Comparison of ENCODE assay signal across 12 cellular contexts in genomic region chr6:28884423-28885148, GRCh38. TPM values are rescaled to one million over a fixed set of nuclear protein-coding genes. Genes with fewer than 3 reads are reported as not detected.
DNase-seq lines count a peak whose midpoint lies in the region; ATAC-seq lines count a peak whose summit lies in the region.
"Had no signal": no experiment of that assay in that cellular context is flagged by ENCODE, and none has a peak within 500 bp of the region (broad histone marks: within the 10 kb centered on the region; RNA-seq: fewer than 3 reads in every experiment).

No MANE protein-coding gene starts in this region.

- H3K4me1 Mint-ChIP-seq in naive B cell, result peaks cover 14 to 22% (median 20%) of the 10 kb centered on the region in 3 donors

- H3K27me3 Mint-ChIP-seq in naive B cell, result peaks cover 15 to 37% (median 36%) of the 10 kb centered on the region in 3 donors

- H3K27ac Mint-ChIP-seq in naive B cell, result no peak overlapping the region

- ATAC-seq in naive B cell (ENCODE audit: low read depth in 2 of 2) (peak; percentile 41 to 53), HG02981 (IDR thresholded peaks at IDR 0.05; ENCODE audit: unreplicated experiment) (no peak)
- ATAC-seq: PC-3 had no signal

- H3K9ac ChIP-seq in BLaER1 treated with 17β-estradiol and CSF1 and Interleukin-3, amounts not matched to agents 10 nM and 100 nM, result peak overlapping the region in 8 of 11 experiments; percentile 2 to 57 (median 41); a peak in 12 of 22 replicates

- DNase-seq in NOMO-1 treated with DMSO at 0.1 percent for 48 hours (lab: John Stamatoyannopoulos, UW; ENCODE audit: unreplicated experiment) (peak; percentile 66), activated T-cell treated with anti-CD3 and anti-CD28 coated beads for 1 hour (ENCODE audit: low read depth) (peak; percentile 56), naive B cell (peak; percentile 9), NCI-H2029 treated with DMSO at 0.1 percent for 48 hours (lab: John Stamatoyannopoulos, UW) (no peak), DMS79 treated with DMSO at 0.1 percent for 48 hours (lab: John Stamatoyannopoulos, UW) (no peak), substantia nigra (lab: John Stamatoyannopoulos, UW) (no peak)
- DNase-seq: Calu3, mesendoderm, PC-3, transverse colon had no signal

- H3K4me1 ChIP-seq in BLaER1 treated with 17β-estradiol and CSF1 and Interleukin-3, amounts not matched to agents 10 nM and 100 nM, result peaks cover 0 to 19% (median 9%) of the 10 kb centered on the region in 10 experiments; a peak in 14 of 20 replicates

- no peaks in the 10 kb centered on the region for H4K20me1 ChIP-seq in BLaER1 treated with 17β-estradiol and CSF1 and Interleukin-3, amounts not matched to agents 10 nM and 100 nM

- peak overlapping the region; percentile 40 to 79 (median 57) for H3K4me2 ChIP-seq in BLaER1 treated with 17β-estradiol and CSF1 and Interleukin-3, amounts not matched to agents 10 nM and 100 nM

- peaks cover 15 to 35% (median 25%) of the 10 kb centered on the region in 11 experiments for H3K9me3 ChIP-seq in BLaER1 treated with 17β-estradiol and CSF1 and Interleukin-3, amounts not matched to agents 10 nM and 100 nM (replicated peaks in 1 of 11)
- H3K9me3 ChIP-seq: transverse colon had no signal

- no peaks in the 10 kb centered on the region for H3K27me3 ChIP-seq in BLaER1 treated with 17β-estradiol and CSF1 and Interleukin-3, amounts not matched to agents 10 nM and 100 nM
- H3K27me3 ChIP-seq: transverse colon had no signal

- peak overlapping the region in 9 of 11 experiments; percentile 18 to 67 (median 48); a peak in 15 of 22 replicates for H3K27ac ChIP-seq in BLaER1 treated with 17β-estradiol and CSF1 and Interleukin-3, amounts not matched to agents 10 nM and 100 nM
- no peak overlapping the region for H3K27ac ChIP-seq in substantia nigra (ENCODE audit: low read depth, low read length, poor library complexity, severe bottlenecking)
- H3K27ac ChIP-seq: transverse colon had no signal

- peaks cover 0 to 34% (median 10%) of the 10 kb centered on the region in 7 donors for H3K9me3 Mint-ChIP-seq in naive B cell

- H3K4me3 ChIP-seq in BLaER1 treated with 17β-estradiol and CSF1 and Interleukin-3, amounts not matched to agents 10 nM and 100 nM, result peak overlapping the region; percentile 34 to 67 (median 50); a peak in 19 of 20 replicates

- H3K36me3 ChIP-seq in BLaER1 treated with 17β-estradiol and CSF1 and Interleukin-3, amounts not matched to agents 10 nM and 100 nM, result no peaks in the 10 kb centered on the region
- H3K36me3 ChIP-seq: transverse colon had no signal

- H3K4me3 Mint-ChIP-seq in naive B cell, result peak overlapping the region; percentile 2 to 82 (median 65)

- H3K36me3 Mint-ChIP-seq in naive B cell, result peaks cover 0 to 8% of the 10 kb centered on the region in 2 donors

RNA-seq across cellular contexts. Expression of gene TRIM27, which starts 39.2 kb away (rescaled TPM):
- 10 to 100 TPM; 39.8 to 67.0 (median 54.1) TPM for polyA plus RNA-seq in naive B cell (ENCODE audit: low read depth in 6 of 6)

Comparison
In these comparisons a context has a peak if more than half of its experiments do, and no peak if none do; other contexts are left out.
1. DNase-seq: peak in NOMO-1 treated with DMSO at 0.1 percent for 48 hours (single experiment), activated T-cell treated with anti-CD3 and anti-CD28 coated beads for 1 hour (single experiment) and naive B cell (single experiment); none in NCI-H2029 treated with DMSO at 0.1 percent for 48 hours (single experiment), DMS79 treated with DMSO at 0.1 percent for 48 hours (single experiment) and substantia nigra (0 of 49).